In genomic region chr20:53623454-53624206, GRCh38 we compare ENCODE assay signal across 8 cellular contexts. TPM values are rescaled to one million over a fixed set of nuclear protein-coding genes. Genes with fewer than 3 reads are reported as not detected.
DNase-seq lines count a peak whose midpoint lies in the region; ATAC-seq lines count a peak whose summit lies in the region.

No MANE protein-coding gene starts in this region.

- in situ Hi-C loops in GM23248 (cut with MboI): no loop called here

- POLR2A ChIA-PET in activated CD4-positive, alpha-beta T cell treated with anti-CD3 and anti-CD28 coated beads for 36 hours (lab: Charles Lee): interaction anchor here (0.7 to 1.4 kb wide), 6 partner anchors 9 to 240 kb away, joined by 3 to 7 read pairs (median 4); no protein-coding TSS in a partner anchor

- no peaks in the 10 kb centered on the region for H4K20me1 ChIP-seq in GM23248 (ENCODE audit: insufficient read depth)

- no peaks in the 10 kb centered on the region for H3K36me3 ChIP-seq in GM23248 (ENCODE audit: low read depth)

- H3K4me1 ChIP-seq in GM23248 (ENCODE audit: insufficient read depth): peaks cover 42% of the 10 kb centered on the region

- H3K27ac Mint-ChIP-seq in activated CD4-positive, alpha-beta T cell treated with anti-CD3 and anti-CD28 coated beads for 36 hours: peak overlapping the region; percentile 97
- peak overlapping the region; percentile 85 to 90 for H3K27ac Mint-ChIP-seq in effector memory CD8-positive, alpha-beta T cell
- peak overlapping the region; percentile 87 for H3K27ac Mint-ChIP-seq in stimulated activated naive B cell treated with anti-CD40 and anti-IgM and Interleukin-4, amounts not matched to agents 10 μg/mL and 1 μg/mL and 100 μg/mL, for 72 hours

- H3K4me3 ChIP-seq in GM23248: peak overlapping the region; percentile 65

- peak overlapping the region; percentile 86 for H3K9ac ChIP-seq in GM23248

- WGBS in GM23248 (ENCODE audit: low coverage in 1 of 2, low lambda C conversion rate in 2 of 2, missing lambda C conversion rate in 2 of 2), 2 experiments: 1 to 2% methylated on average over 13 of the region's 13 CpGs

- peak overlapping the region; percentile 84 for H3K4me2 ChIP-seq in GM23248 (ENCODE audit: unreplicated experiment)

- H3K27me3 ChIP-seq in GM23248 (replicated peaks; ENCODE audit: insufficient read depth): no peaks in the 10 kb centered on the region

- no peaks in the 10 kb centered on the region for H3K9me3 Mint-ChIP-seq in activated CD4-positive, alpha-beta T cell treated with anti-CD3 and anti-CD28 coated beads for 36 hours (ENCODE audit: low read depth)
- no peaks in the 10 kb centered on the region for H3K9me3 Mint-ChIP-seq in effector memory CD8-positive, alpha-beta T cell
- no peaks in the 10 kb centered on the region for H3K9me3 Mint-ChIP-seq in stimulated activated naive B cell treated with anti-CD40 and anti-IgM and Interleukin-4, amounts not matched to agents 10 μg/mL and 1 μg/mL and 100 μg/mL, for 72 hours

- H3K27ac ChIP-seq in GM23248: peak overlapping the region; percentile 97

- intact Hi-C loops in activated CD4-positive, alpha-beta T cell treated with anti-CD3 and anti-CD28 coated beads for 36 hours (cut with DNase I, micrococcal nuclease): loop anchor here (1.0 to 5.0 kb wide), 4 partner anchors 19 to 41 kb away; no protein-coding TSS in a partner anchor

- H3K79me2 ChIP-seq in GM23248 (ENCODE audit: insufficient read depth): no peaks in the 10 kb centered on the region

- H3K27me3 Mint-ChIP-seq in activated CD4-positive, alpha-beta T cell treated with anti-CD3 and anti-CD28 coated beads for 36 hours: no peaks in the 10 kb centered on the region
- H3K27me3 Mint-ChIP-seq in effector memory CD8-positive, alpha-beta T cell: no peaks in the 10 kb centered on the region
- H3K27me3 Mint-ChIP-seq in stimulated activated naive B cell treated with anti-CD40 and anti-IgM and Interleukin-4, amounts not matched to agents 10 μg/mL and 1 μg/mL and 100 μg/mL, for 72 hours: no peaks in the 10 kb centered on the region

- no peaks in the 10 kb centered on the region for H3K9me2 ChIP-seq in GM23248 (ENCODE audit: insufficient read depth)

- peak; percentile 71 for DNase-seq in DMS 273 treated with DMSO at 0.1 percent for 48 hours (lab: John Stamatoyannopoulos, UW)
- DNase-seq in GM23248: peak; percentile 91
- DNase-seq in NCI-H1694 treated with DMSO at 0.1 percent for 48 hours (lab: John Stamatoyannopoulos, UW): peak; percentile 67
- peak; percentile 65 for DNase-seq in activated CD4-positive, alpha-beta T cell treated with anti-CD3 and anti-CD28 coated beads for 36 hours
- DNase-seq in effector memory CD8-positive, alpha-beta T cell: peak in 1 of 3 experiments; percentile 10
- DNase-seq in medulla oblongata (ENCODE audit: extremely low spot score): peak; percentile 80
- DNase-seq in stimulated activated naive B cell treated with anti-CD40 and anti-IgM and Interleukin-4, amounts not matched to agents 10 μg/mL and 1 μg/mL and 100 μg/mL, for 72 hours: no peak

- H3K4me1 Mint-ChIP-seq in activated CD4-positive, alpha-beta T cell treated with anti-CD3 and anti-CD28 coated beads for 36 hours: peaks cover 37% of the 10 kb centered on the region
- peaks cover 19 to 24% of the 10 kb centered on the region in 2 donors for H3K4me1 Mint-ChIP-seq in effector memory CD8-positive, alpha-beta T cell (ENCODE audit: low read depth in 2 of 2)
- H3K4me1 Mint-ChIP-seq in stimulated activated naive B cell treated with anti-CD40 and anti-IgM and Interleukin-4, amounts not matched to agents 10 μg/mL and 1 μg/mL and 100 μg/mL, for 72 hours: peaks cover 23 to 48% of the 10 kb centered on the region in 2 donors

- ATAC-seq in activated CD4-positive, alpha-beta T cell treated with anti-CD3 and anti-CD28 coated beads for 36 hours: peak; percentile 78
- peak; percentile 69 for ATAC-seq in effector memory CD8-positive, alpha-beta T cell (replicated peaks)
- peak; percentile 64 to 75 for ATAC-seq in stimulated activated naive B cell treated with anti-CD40 and anti-IgM and Interleukin-4, amounts not matched to agents 10 μg/mL and 1 μg/mL and 100 μg/mL, for 72 hours (replicated peaks)
- ATAC-seq in GM19452 (IDR thresholded peaks at IDR 0.05; ENCODE audit: unreplicated experiment): no peak

- no peaks in the 10 kb centered on the region for H3K9me3 ChIP-seq in GM23248 (ENCODE audit: low read depth)

- H3F3A ChIP-seq in GM23248 (ENCODE audit: insufficient read depth): peaks cover 34% of the 10 kb centered on the region

- H3K36me3 Mint-ChIP-seq in activated CD4-positive, alpha-beta T cell treated with anti-CD3 and anti-CD28 coated beads for 36 hours (ENCODE audit: low read depth): no peaks in the 10 kb centered on the region
- no peaks in the 10 kb centered on the region for H3K36me3 Mint-ChIP-seq in effector memory CD8-positive, alpha-beta T cell (ENCODE audit: insufficient read depth)
- no peaks in the 10 kb centered on the region for H3K36me3 Mint-ChIP-seq in stimulated activated naive B cell treated with anti-CD40 and anti-IgM and Interleukin-4, amounts not matched to agents 10 μg/mL and 1 μg/mL and 100 μg/mL, for 72 hours

- H2AFZ ChIP-seq in GM23248: peak overlapping the region; percentile 82

- H3K4me3 Mint-ChIP-seq in activated CD4-positive, alpha-beta T cell treated with anti-CD3 and anti-CD28 coated beads for 36 hours: peak overlapping the region; percentile 67
- H3K4me3 Mint-ChIP-seq in effector memory CD8-positive, alpha-beta T cell: peak overlapping the region; percentile 71 to 79
- peak overlapping the region; percentile 76 to 82 for H3K4me3 Mint-ChIP-seq in stimulated activated naive B cell treated with anti-CD40 and anti-IgM and Interleukin-4, amounts not matched to agents 10 μg/mL and 1 μg/mL and 100 μg/mL, for 72 hours

- CTCF ChIA-PET in activated CD4-positive, alpha-beta T cell treated with anti-CD3 and anti-CD28 coated beads for 36 hours (lab: Charles Lee): interaction anchor here (0.5 to 3.6 kb wide), 12 partner anchors 10 to 292 kb away, joined by 3 to 15 read pairs (median 4); no protein-coding TSS in a partner anchor

RNA-seq across cellular contexts. Expression of gene ZNF217, which starts 30.0 kb away (rescaled TPM):
- total RNA-seq in GM23248 (2014; rRNA removed; shearing (Covaris generic)): 18.1 and 23.5 TPM in 2 replicates
- polyA plus RNA-seq in GM23248 (2016; fragmentation: Nextera tagmentation; extraction: Ambion mirVana): 8.9 and 10.4 TPM in 2 replicates
- 10 to 100 TPM; 41.5 to 45.6 TPM for total RNA-seq in activated CD4-positive, alpha-beta T cell treated with anti-CD3 and anti-CD28 coated beads for 36 hours
